ENCODE assay signal across 18 cellular contexts in the genomic region with DNA sequence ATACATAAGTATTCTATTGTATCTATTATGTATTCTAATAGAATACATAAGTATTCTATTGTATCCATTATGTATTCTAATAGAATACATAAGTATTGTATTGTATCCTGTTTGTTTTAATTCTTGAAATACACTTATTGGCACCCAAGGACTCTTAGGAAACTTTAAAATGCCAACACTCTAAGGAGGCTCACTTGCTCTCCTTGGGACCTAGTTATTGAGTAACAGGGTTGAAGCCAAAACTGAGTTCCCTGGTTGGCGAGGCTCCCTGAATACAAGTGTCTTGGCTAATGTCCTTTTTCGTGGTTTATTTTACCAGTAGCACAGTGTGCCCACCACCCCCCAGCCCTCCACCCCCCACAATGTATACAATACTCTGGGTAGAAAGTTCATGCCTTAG. TPM values are rescaled to one million over a fixed set of nuclear protein-coding genes. Genes with fewer than 3 reads are reported as not detected.
DNase-seq lines count a peak whose midpoint lies in the region; ATAC-seq, FAIRE-seq and TF ChIP-seq lines count a peak whose summit lies in the region.
"Had no signal": no experiment of that assay in that cellular context is flagged by ENCODE, and none has a peak within 500 bp of the region (broad histone marks: within the 10 kb centered on the region; RNA-seq: fewer than 3 reads in every experiment).

No MANE protein-coding gene starts in this region.

- ATAC-seq in A549 = peak in 1 of 2 experiments; percentile 20; a peak in 1 of 6 replicates
- peak; percentile 66 for ATAC-seq in left lung
- no peak for ATAC-seq in stimulated activated naive CD8-positive, alpha-beta T cell treated with anti-CD3 and anti-CD28 coated beads, Interleukin-15, amount 100 ng/mL, for 72 hours
- ATAC-seq: CD8-positive, alpha-beta T cell; GM12878 had no signal

- H3K36me3 Mint-ChIP-seq in activated CD4-positive, alpha-beta memory T cell treated with anti-CD3 and anti-CD28 coated beads, Interleukin-2, amount 10 ng/mL, durations not matched to agents 7 days and 5 days (ENCODE audit: low read depth) = no peaks in the 10 kb centered on the region
- H3K36me3 Mint-ChIP-seq: CD8-positive, alpha-beta T cell had no signal

- WGBS in A549 (ENCODE audit: missing lambda C conversion rate) = 23% methylated on average over 2 of the region's 2 CpGs

- no peak for TF ChIP-seq EP300 in A549 (IDR thresholded peaks at IDR 0.05)

- no peaks in the 10 kb centered on the region for H3K9me3 Mint-ChIP-seq in activated CD4-positive, alpha-beta memory T cell treated with anti-CD3 and anti-CD28 coated beads, Interleukin-2, amount 10 ng/mL, durations not matched to agents 7 days and 5 days
- no peaks in the 10 kb centered on the region for H3K9me3 Mint-ChIP-seq in stimulated activated naive CD8-positive, alpha-beta T cell treated with anti-CD3 and anti-CD28 coated beads, Interleukin-15, amount 100 ng/mL, for 72 hours
- H3K9me3 Mint-ChIP-seq: CD8-positive, alpha-beta T cell; H9 had no signal

- CTCF ChIA-PET in A549 (lab: Yijun Ruan, JAX) = no interaction called here
- CTCF ChIA-PET in activated CD4-positive, alpha-beta memory T cell treated with anti-CD3 and anti-CD28 coated beads, Interleukin-2, amount 10 ng/mL, durations not matched to agents 7 days and 5 days (lab: Charles Lee) = no interaction called here

- H3K27ac ChIP-seq in A549 (no peak overlapping the region), WERI-Rb-1 (peak overlapping the region; percentile 85), left lung (no peak overlapping the region)
- H3K27ac ChIP-seq: BLaER1 treated with 17β-estradiol and CSF1 and Interleukin-3, amounts not matched to agents 10 nM and 100 nM had no signal

- no peak overlapping the region for H3K4me3 ChIP-seq in A549
- no peak overlapping the region for H3K4me3 ChIP-seq in WERI-Rb-1 (ENCODE audit: low read depth, low read length)
- H3K4me3 ChIP-seq in left lung = no peak overlapping the region
- H3K4me3 ChIP-seq: BLaER1 treated with 17β-estradiol and CSF1 and Interleukin-3, amounts not matched to agents 10 nM and 100 nM; GM12878 had no signal

- peaks cover 27% of the 10 kb centered on the region for H3K4me1 Mint-ChIP-seq in activated CD4-positive, alpha-beta memory T cell treated with anti-CD3 and anti-CD28 coated beads, Interleukin-2, amount 10 ng/mL, durations not matched to agents 7 days and 5 days
- H3K4me1 Mint-ChIP-seq in stimulated activated naive CD8-positive, alpha-beta T cell treated with anti-CD3 and anti-CD28 coated beads, Interleukin-15, amount 100 ng/mL, for 72 hours = peaks cover 10% of the 10 kb centered on the region
- H3K4me1 Mint-ChIP-seq: B cell had no signal

- H3K27me3 Mint-ChIP-seq in activated CD4-positive, alpha-beta memory T cell treated with anti-CD3 and anti-CD28 coated beads, Interleukin-2, amount 10 ng/mL, durations not matched to agents 7 days and 5 days = peaks cover 2% of the 10 kb centered on the region
- H3K27me3 Mint-ChIP-seq in stimulated activated naive CD8-positive, alpha-beta T cell treated with anti-CD3 and anti-CD28 coated beads, Interleukin-15, amount 100 ng/mL, for 72 hours = peaks cover 31% of the 10 kb centered on the region

- no peak overlapping the region for H3K4me3 Mint-ChIP-seq in activated CD4-positive, alpha-beta memory T cell treated with anti-CD3 and anti-CD28 coated beads, Interleukin-2, amount 10 ng/mL, durations not matched to agents 7 days and 5 days
- H3K4me3 Mint-ChIP-seq in stimulated activated naive CD8-positive, alpha-beta T cell treated with anti-CD3 and anti-CD28 coated beads, Interleukin-15, amount 100 ng/mL, for 72 hours = no peak overlapping the region
- H3K4me3 Mint-ChIP-seq: B cell; CD8-positive, alpha-beta T cell; H9 had no signal

- TF ChIP-seq POLR2A in A549 (IDR thresholded peaks at IDR 0.05; ENCODE audit: low read length) = no peak

- TF ChIP-seq CTCF in A549 (IDR thresholded peaks at IDR 0.05) (no peak), WERI-Rb-1 (IDR thresholded peaks at IDR 0.05; ENCODE audit: low read depth, low read length) (no peak), left lung (IDR thresholded peaks at IDR 0.05) (no peak)

- no peak for FAIRE-seq in A549 (lab: Jason Lieb, UNC)
- FAIRE-seq: GM12878, H1 had no signal

- H3K36me3 ChIP-seq in WERI-Rb-1 (no peaks in the 10 kb centered on the region; the same call in 1 of the 2 replicates), left lung (no peaks in the 10 kb centered on the region)
- H3K36me3 ChIP-seq: BLaER1 treated with 17β-estradiol and CSF1 and Interleukin-3, amounts not matched to agents 10 nM and 100 nM had no signal

- intact Hi-C loops in left lung (cut with DNase I) = no loop called here

- peaks cover 40% of the 10 kb centered on the region for H3K4me1 ChIP-seq in A549
- H3K4me1 ChIP-seq in left lung = peaks cover 8 to 16% of the 10 kb centered on the region in 2 donors

- H3K9me3 ChIP-seq in A549 (no peaks in the 10 kb centered on the region), WERI-Rb-1 (ENCODE audit: severe bottlenecking) (no peaks in the 10 kb centered on the region), left lung (no peaks in the 10 kb centered on the region)
- H3K9me3 ChIP-seq: BLaER1 treated with 17β-estradiol and CSF1 and Interleukin-3, amounts not matched to agents 10 nM and 100 nM had no signal

- H3K27me3 ChIP-seq in WERI-Rb-1 (ENCODE audit: insufficient read depth, low read depth, severe bottlenecking) (no peaks in the 10 kb centered on the region), left lung (no peaks in the 10 kb centered on the region)
- H3K27me3 ChIP-seq: BLaER1 treated with 17β-estradiol and CSF1 and Interleukin-3, amounts not matched to agents 10 nM and 100 nM had no signal

- TF ChIP-seq RAD21 in A549 (conservative IDR thresholded peaks at IDR 0.05 in 1 of 2, IDR thresholded peaks at IDR 0.05 in 1 of 2) = no peak

- H3K27ac Mint-ChIP-seq in activated CD4-positive, alpha-beta memory T cell treated with anti-CD3 and anti-CD28 coated beads, Interleukin-2, amount 10 ng/mL, durations not matched to agents 7 days and 5 days = no peak overlapping the region
- H3K27ac Mint-ChIP-seq in stimulated activated naive CD8-positive, alpha-beta T cell treated with anti-CD3 and anti-CD28 coated beads, Interleukin-15, amount 100 ng/mL, for 72 hours = no peak overlapping the region
- H3K27ac Mint-ChIP-seq: B cell; CD8-positive, alpha-beta T cell; H9 had no signal

- POLR2A ChIA-PET in A549 (lab: Yijun Ruan, JAX) = no interaction called here
- POLR2A ChIA-PET in activated CD4-positive, alpha-beta memory T cell treated with anti-CD3 and anti-CD28 coated beads, Interleukin-2, amount 10 ng/mL, durations not matched to agents 7 days and 5 days (lab: Charles Lee) = interaction anchor here (0.6 kb wide), 1 partner anchor 48 kb away, joined by 3 read pairs; no protein-coding TSS in a partner anchor

- H3K4me2 ChIP-seq in A549 = peak overlapping the region; percentile 49
- H3K4me2 ChIP-seq: BLaER1 treated with 17β-estradiol and CSF1 and Interleukin-3, amounts not matched to agents 10 nM and 100 nM had no signal

- DNase-seq in A549 (ENCODE audit: low read depth in 1 of 2, low spot score in 1 of 2) (no peak), WERI-Rb-1 (no peak), left lung (no peak), renal cortical epithelial cell (ENCODE audit: low read depth) (peak; percentile 38), SK-N-DZ (ENCODE audit: low spot score) (no peak)
- DNase-seq in activated CD4-positive, alpha-beta memory T cell treated with anti-CD3 and anti-CD28 coated beads, Interleukin-2, amount 10 ng/mL, durations not matched to agents 7 days and 5 days = no peak
- no peak for DNase-seq in stimulated activated naive CD8-positive, alpha-beta T cell treated with anti-CD3 and anti-CD28 coated beads, Interleukin-15, amount 100 ng/mL, for 72 hours
- DNase-seq: 8988T; CD8-positive, alpha-beta T cell; DMS53; DND-41; EL; H9 had no signal

TF ChIP-seq in A549, 52 proteins besides CTCF, POLR2A, EP300 and RAD21:
- no peak for TF ChIP-seq MYC (IDR thresholded peaks at IDR 0.05; ENCODE audit: borderline replicate concordance, low read length)

RNA-seq across cellular contexts. Expression of gene PRDM1, which starts 32.7 kb away (rescaled TPM):
- polyA plus RNA-seq in A549 (2011; rRNA removed) (9.0 and 11.2 TPM in 2 replicates), A549 (2017; fragmentation: RNase III; extraction: RNeasy Plus Mini Kit Qiagen cat#74134 plus additional on column Dnase treatment) (2.5 to 3.0 TPM (median 2.6 TPM) in 3 replicates)
- 6.1 and 8.7 TPM in 2 replicates for polyA plus RNA-seq in A549 (2012; cell fraction: cytosol; rRNA removed)
- polyA plus RNA-seq in A549 (2012; cell fraction: nucleus; rRNA removed) = 19.1 and 19.2 TPM in 2 replicates
- 29.0 and 29.1 TPM in 2 replicates for polyA minus RNA-seq in A549 (2011; rRNA and poly(A)+ RNA removed)
- total RNA-seq in left lung (10 to 100 TPM in 1 of 2 donors, 1 to 10 TPM in 1; 7.9 to 11.1 TPM), renal cortical epithelial cell (0.87 and 1.4 TPM in 2 replicates)
- total RNA-seq in activated CD4-positive, alpha-beta memory T cell treated with anti-CD3 and anti-CD28 coated beads, Interleukin-2, amount 10 ng/mL, durations not matched to agents 7 days and 5 days = 100 to 1,000 TPM; 112 to 115 TPM
- not detected in 2 replicates for polyA plus RNA-seq in SK-N-DZ (2014; cell fraction: cytosol; rRNA removed)
- not detected in 2 replicates for polyA plus RNA-seq in SK-N-DZ (2014; cell fraction: nucleus; rRNA removed)
- total RNA-seq: G401 had no signal

Comparison
In these comparisons a context has a peak if more than half of its experiments do, and no peak if none do; other contexts are left out.
1. RNA of gene PRDM1, which starts 32.7 kb away (total RNA-seq): 112 to 115 TPM in activated CD4-positive, alpha-beta memory T cell treated with anti-CD3 and anti-CD28 coated beads, Interleukin-2, amount 10 ng/mL, durations not matched to agents 7 days and 5 days; 7.9 to 11.1 TPM in left lung and 0.87 to 1.4 TPM in renal cortical epithelial cell; every median in the first group is over 4 times any median in the second.